In genomic region chr15:51865291-51865690, GRCh38 we compare ENCODE assay signal across 20 cellular contexts.
"Had no signal": no experiment of that assay in that cellular context is flagged by ENCODE, and none has a peak within 500 bp of the region (broad histone marks: within the 10 kb centered on the region; RNA-seq: fewer than 3 reads in every experiment).

No MANE protein-coding gene starts in this region.

- H3K4me1 ChIP-seq: psoas muscle, testis had no signal

- H3K27me3 ChIP-seq: brain microvascular endothelial cell, testis had no signal

- H3K27ac Mint-ChIP-seq: activated CD8-positive, alpha-beta memory T cell treated with anti-CD3 and anti-CD28 coated beads, Interleukin-2, amount 10 ng/mL, durations not matched to agents 7 days and 5 days; natural killer cell treated with Interleukin-12 subunit alpha and Interleukin-12 subunit beta and Interleukin-15 and Interleukin-18, amount 100 ng/mL, for 72 hours had no signal

- DNase-seq: activated CD4-positive, alpha-beta T cell treated with anti-CD3 and anti-CD28 coated beads, Interleukin-2, amount 50 U/mL, for 1 hour; activated CD4-positive, CD25-positive, alpha-beta regulatory T cell; activated CD8-positive, alpha-beta memory T cell treated with anti-CD3 and anti-CD28 coated beads, Interleukin-2, amount 10 ng/mL, durations not matched to agents 7 days and 5 days; activated T-cell treated with anti-CD3 and anti-CD28 coated beads, Interleukin-2, amount 50 U/mL, for 4 hours; amygdala; brain microvascular endothelial cell; cerebellar nuclear complex; dermis blood vessel endothelial cell; glutamatergic neuron; immature natural killer cell; left cardiac atrium; occipital lobe; psoas muscle; SK-N-SH; stimulated activated CD4-positive, alpha-beta T cell treated with anti-CD3 and anti-CD28 coated beads, Interleukin-2, amount 100 ng/mL, for 24 hours; stimulated activated naive CD4-positive, alpha-beta T cell treated with Interleukin-2 at 50 U/mL for 16 hours; T-helper 1 cell; testis had no signal

- ATAC-seq: activated CD8-positive, alpha-beta memory T cell treated with anti-CD3 and anti-CD28 coated beads, Interleukin-2, amount 10 ng/mL, durations not matched to agents 7 days and 5 days; left cardiac atrium; natural killer cell treated with Interleukin-12 subunit alpha and Interleukin-12 subunit beta and Interleukin-15 and Interleukin-18, amount 100 ng/mL, for 72 hours; psoas muscle; sciatic nerve had no signal

- H3K4me3 Mint-ChIP-seq: activated CD8-positive, alpha-beta memory T cell treated with anti-CD3 and anti-CD28 coated beads, Interleukin-2, amount 10 ng/mL, durations not matched to agents 7 days and 5 days; immature natural killer cell; natural killer cell treated with Interleukin-12 subunit alpha and Interleukin-12 subunit beta and Interleukin-15 and Interleukin-18, amount 100 ng/mL, for 72 hours had no signal

- H3K9me3 Mint-ChIP-seq: activated T-cell treated with anti-CD3 and anti-CD28 coated beads, Interleukin-2, amount 50 U/mL, for 4 hours; immature natural killer cell; natural killer cell treated with Interleukin-12 subunit alpha and Interleukin-12 subunit beta and Interleukin-15 and Interleukin-18, amount 100 ng/mL, for 72 hours had no signal

- H3K27me3 Mint-ChIP-seq: activated CD8-positive, alpha-beta memory T cell treated with anti-CD3 and anti-CD28 coated beads, Interleukin-2, amount 10 ng/mL, durations not matched to agents 7 days and 5 days; natural killer cell treated with Interleukin-12 subunit alpha and Interleukin-12 subunit beta and Interleukin-15 and Interleukin-18, amount 100 ng/mL, for 72 hours had no signal

- H3K4me3 ChIP-seq: psoas muscle, testis had no signal

- H3K9me3 ChIP-seq: psoas muscle, SK-N-SH, testis had no signal

- H3K27ac ChIP-seq: brain microvascular endothelial cell, psoas muscle, testis had no signal
